Comparison of ENCODE assay signal across 1 cellular context in genomic region chr18:21834301-21834660, GRCh38.
TF ChIP-seq lines count a peak whose summit lies in the region.

No MANE protein-coding gene starts in this region.

TF ChIP-seq in IMR-90, 13 proteins besides CTCF, POLR2A, EP300 and RAD21:
- TF ChIP-seq MAFK (IDR thresholded peaks at IDR 0.05; ENCODE audit: low read depth, low read length), result no peak
- no peak for TF ChIP-seq NFE2L2 (IDR thresholded peaks at IDR 0.05; ENCODE audit: low read depth, low read length)
- TF ChIP-seq SMC3 (IDR thresholded peaks at IDR 0.05; ENCODE audit: low read depth, low read length), result no peak
- no peak for TF ChIP-seq USF2 (IDR thresholded peaks at IDR 0.05; ENCODE audit: low read depth, low read length)
- no peak for TF ChIP-seq MAZ (IDR thresholded peaks at IDR 0.05; ENCODE audit: borderline replicate concordance, low read depth, low read length)
- TF ChIP-seq CEBPB (IDR thresholded peaks at IDR 0.05; ENCODE audit: low read depth, low read length), result no peak
- no peak for TF ChIP-seq RCOR1 (IDR thresholded peaks at IDR 0.05; ENCODE audit: insufficient replicate concordance, low read length)
- no peak for TF ChIP-seq CHD1 (IDR thresholded peaks at IDR 0.05; ENCODE audit: low read depth, low read length)
TF ChIP-seq in IMR-90: peak in this region for 0.
